Comparison of ENCODE assay signal across 8 cellular contexts in genomic region chr2:12716250-12717190, GRCh38. TPM values are rescaled to one million over a fixed set of nuclear protein-coding genes. Genes with fewer than 3 reads are reported as not detected.
DNase-seq lines count a peak whose midpoint lies in the region; ATAC-seq and TF ChIP-seq lines count a peak whose summit lies in the region.

TSS of gene TRIB2 (plus strand) at chr2:12716936. CDS start at chr2:12718308, 1,372 bp downstream.

- no peak for TF ChIP-seq CTCF in left lung (IDR thresholded peaks at IDR 0.05)

- DNase-seq in AG08395 (ENCODE audit: low spot score) (peak; percentile 91), NCI-H748 treated with DMSO at 0.1 percent for 48 hours (lab: John Stamatoyannopoulos, UW) (peak; percentile 72), left lung (peak; percentile 84 to 93)
- peak; percentile 73 to 80 for DNase-seq in activated CD4-positive, alpha-beta T cell treated with anti-CD3 and anti-CD28 coated beads, Interleukin-2, amount 50 U/mL, for 24 hours (ENCODE audit: low read depth in 1 of 2, low spot score in 1 of 2)
- DNase-seq in stimulated activated CD4-positive, alpha-beta T cell treated with anti-CD3 and anti-CD28 coated beads, Interleukin-2, amount 100 ng/mL, for 4 hours (ENCODE audit: low read depth) = peak; percentile 89

- intact Hi-C loops in dendritic cell treated with granulocyte-macrophage colony-stimulating factor and Interleukin-4, amounts not matched to agents 40 ng/mL and 50 ng/mL, for 4 days (cut with micrococcal nuclease) = loop anchor here (1.0 to 5.0 kb wide), 3 partner anchors 291 to 888 kb away; no protein-coding TSS in a partner anchor
- intact Hi-C loops in left lung (cut with DNase I) = loop anchor here in 1 of 2 donors (5.0 kb wide), 1 partner anchor 549 kb away; no protein-coding TSS in a partner anchor

- H3K4me1 Mint-ChIP-seq in dendritic cell treated with granulocyte-macrophage colony-stimulating factor and Interleukin-4, amounts not matched to agents 40 ng/mL and 50 ng/mL, for 4 days (ENCODE audit: low read depth) = peaks cover 37% of the 10 kb centered on the region

- H3K9me3 ChIP-seq in left lung = no peaks in the 10 kb centered on the region

- no peaks in the 10 kb centered on the region for H3K9me3 Mint-ChIP-seq in dendritic cell treated with granulocyte-macrophage colony-stimulating factor and Interleukin-4, amounts not matched to agents 40 ng/mL and 50 ng/mL, for 4 days

- H3K27me3 ChIP-seq in left lung = peaks cover 0 to 54% of the 10 kb centered on the region in 2 donors

- peaks cover 6 to 29% of the 10 kb centered on the region in 2 donors for H3K4me1 ChIP-seq in left lung

- H3K4me3 Mint-ChIP-seq in dendritic cell treated with granulocyte-macrophage colony-stimulating factor and Interleukin-4, amounts not matched to agents 40 ng/mL and 50 ng/mL, for 4 days = peak within 1 kb of the TSS; percentile 96

- peak; percentile 63 for ATAC-seq in GM19025 (IDR thresholded peaks at IDR 0.05; ENCODE audit: low read depth, unreplicated experiment)
- ATAC-seq in HG03439 (IDR thresholded peaks at IDR 0.05; ENCODE audit: unreplicated experiment) = peak; percentile 77
- peak; percentile 84 for ATAC-seq in left lung

- H3K27ac Mint-ChIP-seq in dendritic cell treated with granulocyte-macrophage colony-stimulating factor and Interleukin-4, amounts not matched to agents 40 ng/mL and 50 ng/mL, for 4 days = peak within 1 kb of the TSS; percentile 90

- H3K36me3 ChIP-seq in left lung = no peaks in the 10 kb centered on the region

- peak within 1 kb of the TSS; percentile 89 to 91 for H3K27ac ChIP-seq in left lung

- H3K36me3 Mint-ChIP-seq in dendritic cell treated with granulocyte-macrophage colony-stimulating factor and Interleukin-4, amounts not matched to agents 40 ng/mL and 50 ng/mL, for 4 days (ENCODE audit: low read depth) = peaks cover 19% of the 10 kb centered on the region

- H3K27me3 Mint-ChIP-seq in dendritic cell treated with granulocyte-macrophage colony-stimulating factor and Interleukin-4, amounts not matched to agents 40 ng/mL and 50 ng/mL, for 4 days = peaks cover 59% of the 10 kb centered on the region

- peak within 1 kb of the TSS; percentile 59 to 83 for H3K4me3 ChIP-seq in left lung

RNA-seq across cellular contexts. Expression of gene TRIB2, which starts in this region (rescaled TPM):
- 10 to 100 TPM; 36.4 to 39.7 TPM for total RNA-seq in left lung

Comparison
In these comparisons a context has a peak if more than half of its experiments do, and no peak if none do; other contexts are left out.
1. Peak in every context shown above with its lines: DNase-seq, ATAC-seq, H3K4me3 ChIP-seq and H3K27ac ChIP-seq.